24 cellular contexts compared by ENCODE assay signal in the genomic region with DNA sequence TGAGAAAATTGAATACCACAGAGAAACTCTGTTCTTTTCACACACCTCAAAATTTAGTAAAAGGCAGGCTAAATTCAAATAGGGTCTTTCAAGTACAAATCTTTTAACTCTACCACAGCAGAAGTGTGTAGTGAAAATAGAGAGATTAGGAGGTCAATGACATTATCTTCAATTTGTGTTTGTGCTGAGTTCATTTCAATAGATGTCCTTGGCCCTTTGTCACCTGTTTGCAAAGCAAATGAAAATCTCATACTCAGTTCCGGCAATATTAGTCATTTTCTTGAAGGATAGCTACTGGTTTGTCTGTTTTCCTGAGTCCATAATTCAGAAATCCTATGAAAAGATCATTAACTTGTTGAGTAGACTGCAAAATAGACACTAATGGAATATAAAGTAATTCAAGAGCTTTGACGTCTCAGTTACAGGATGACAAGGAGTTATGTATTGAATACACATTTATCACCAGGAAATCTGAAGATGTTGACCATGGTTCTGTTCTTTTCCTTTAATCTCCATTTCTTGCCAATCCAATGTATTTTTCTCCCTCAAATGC.
DNase-seq lines count a peak whose midpoint lies in the region; ATAC-seq, FAIRE-seq and TF ChIP-seq lines count a peak whose summit lies in the region.
"Had no signal": no experiment of that assay in that cellular context is flagged by ENCODE, and none has a peak within 500 bp of the region (broad histone marks: within the 10 kb centered on the region; RNA-seq: fewer than 3 reads in every experiment).

No MANE protein-coding gene starts in this region.

- ATAC-seq in A549 (no peak), left lobe of liver (peak; percentile 43), right lobe of liver (peak in 3 of 4 donors; percentile 53 to 82 (median 65))

- H4K20me1 ChIP-seq in osteoblast (ENCODE audit: insufficient read depth, low read length), result no peaks in the 10 kb centered on the region
- H4K20me1 ChIP-seq: BLaER1 treated with 17β-estradiol and CSF1 and Interleukin-3, amounts not matched to agents 10 nM and 100 nM had no signal

- in situ Hi-C loops in GM13976 (cut with MboI; ENCODE audit: low sequenced_read_pairs, unreplicated experiment), result no loop called here

- H2AFZ ChIP-seq in osteoblast (ENCODE audit: low read length), result no peak overlapping the region

- H3K4me2 ChIP-seq in A549 (no peak overlapping the region), osteoblast (ENCODE audit: insufficient read depth, low read length) (no peak overlapping the region)
- H3K4me2 ChIP-seq: BLaER1 treated with 17β-estradiol and CSF1 and Interleukin-3, amounts not matched to agents 10 nM and 100 nM had no signal

- CTCF ChIA-PET in A549 (lab: Yijun Ruan, JAX), result interaction anchor here (1.1 kb wide), 1 partner anchor 559 kb away, joined by 3 read pairs; no protein-coding TSS in a partner anchor

- H3K27me3 Mint-ChIP-seq in CD14-positive monocyte (ENCODE audit: low read depth in 3 of 3), result peaks cover 0 to 1% (median 0%) of the 10 kb centered on the region in 3 donors
- H3K27me3 Mint-ChIP-seq: CD4-positive, alpha-beta memory T cell had no signal

- H3K9me3 Mint-ChIP-seq in CD14-positive monocyte, result peaks cover 0 to 4% (median 2%) of the 10 kb centered on the region in 7 donors

- FAIRE-seq in A549 (lab: Jason Lieb, UNC), result peak; percentile 7
- FAIRE-seq: A204.1, GM18507, H54 had no signal

- H3K4me1 Mint-ChIP-seq in CD14-positive monocyte, result peaks cover 7% of the 10 kb centered on the region

- DNase-seq in A549 (ENCODE audit: low read depth in 1 of 2, low spot score in 1 of 2) (no peak), left lobe of liver (ENCODE audit: low spot score) (no peak), right lobe of liver (no peak), osteoblast (ENCODE audit: insufficient read length, low spot score, missing footprints) (peak; percentile 9), GM13976 (ENCODE audit: low spot score) (no peak), erythroblast (lab: John Stamatoyannopoulos, UW) (no peak), CD14-positive monocyte (ENCODE audit: low spot score) (no peak)
- DNase-seq: ACHN; AML-193; BE2C; Calu3; CD4-positive, alpha-beta memory T cell; COR-L47; DMS53; DMS79 treated with DMSO at 0.1 percent for 48 hours; GF-D8; GOT3; HFFc6 had no signal

- no peak for TF ChIP-seq CTCF in A549 (IDR thresholded peaks at IDR 0.05)
- TF ChIP-seq CTCF in right lobe of liver (IDR thresholded peaks at IDR 0.05), result no peak
- TF ChIP-seq CTCF in osteoblast (IDR thresholded peaks at IDR 0.05; ENCODE audit: extremely low read depth, low read depth, low read length), result no peak
- TF ChIP-seq CTCF in GM13976 (IDR thresholded peaks at IDR 0.05; ENCODE audit: borderline replicate concordance, control extremely low read depth, extremely low read depth, insufficient read depth, missing control alignments), result no peak
- TF ChIP-seq CTCF in CD14-positive monocyte (IDR thresholded peaks at IDR 0.05), result no peak

- intact Hi-C loops in right lobe of liver (cut with DNase I) (no loop called here), CD14-positive monocyte (cut with micrococcal nuclease) (no loop called here)

- no peaks in the 10 kb centered on the region for H3K79me2 ChIP-seq in osteoblast (ENCODE audit: insufficient read depth, low read length)

- peaks cover under 1% of the 10 kb centered on the region; the same call in 1 of the 3 replicates for H3K4me1 ChIP-seq in A549
- H3K4me1 ChIP-seq in right lobe of liver, result peaks cover 0 to 5% (median 2%) of the 10 kb centered on the region in 4 donors
- no peaks in the 10 kb centered on the region for H3K4me1 ChIP-seq in osteoblast (ENCODE audit: insufficient read depth, low read length)
- H3K4me1 ChIP-seq: BE2C, HAP-1 had no signal

- H3K36me3 ChIP-seq in right lobe of liver (no peaks in the 10 kb centered on the region), osteoblast (ENCODE audit: insufficient read depth, low read length) (no peaks in the 10 kb centered on the region)
- H3K36me3 ChIP-seq: BE2C; BLaER1 treated with 17β-estradiol and CSF1 and Interleukin-3, amounts not matched to agents 10 nM and 100 nM; HAP-1 had no signal

- POLR2A ChIA-PET in A549 (lab: Yijun Ruan, JAX), result no interaction called here

- no peak overlapping the region for H3K4me3 ChIP-seq in A549
- H3K4me3 ChIP-seq in right lobe of liver, result no peak overlapping the region
- H3K4me3 ChIP-seq in osteoblast (ENCODE audit: insufficient read depth, low read length), result no peak overlapping the region
- H3K4me3 ChIP-seq: BLaER1 treated with 17β-estradiol and CSF1 and Interleukin-3, amounts not matched to agents 10 nM and 100 nM; HAP-1 had no signal

- TF ChIP-seq RAD21 in A549 (conservative IDR thresholded peaks at IDR 0.05 in 1 of 2, IDR thresholded peaks at IDR 0.05 in 1 of 2), result no peak

- H3K27me3 ChIP-seq in right lobe of liver, result no peaks in the 10 kb centered on the region
- H3K27me3 ChIP-seq in osteoblast (ENCODE audit: insufficient read depth, low read length), result no peaks in the 10 kb centered on the region
- H3K27me3 ChIP-seq: BE2C; BLaER1 treated with 17β-estradiol and CSF1 and Interleukin-3, amounts not matched to agents 10 nM and 100 nM had no signal

- H3K4me3 Mint-ChIP-seq in CD14-positive monocyte, result no peak overlapping the region
- H3K4me3 Mint-ChIP-seq: CD4-positive, alpha-beta memory T cell; HFFc6 had no signal

- H3K36me3 Mint-ChIP-seq in CD14-positive monocyte, result no peaks in the 10 kb centered on the region
- H3K36me3 Mint-ChIP-seq: CD4-positive, alpha-beta memory T cell had no signal

- H3K9me3 ChIP-seq in A549 (no peaks in the 10 kb centered on the region), right lobe of liver (no peaks in the 10 kb centered on the region), osteoblast (ENCODE audit: low read depth, low read length) (no peaks in the 10 kb centered on the region)
- H3K9me3 ChIP-seq: BE2C, HAP-1 had no signal

- H3K27ac ChIP-seq in A549 (no peak overlapping the region), right lobe of liver (no peak overlapping the region), osteoblast (ENCODE audit: low read depth, low read length) (no peak overlapping the region)
- H3K27ac ChIP-seq: 22Rv1; BLaER1 treated with 17β-estradiol and CSF1 and Interleukin-3, amounts not matched to agents 10 nM and 100 nM had no signal

- no peak overlapping the region for H3K27ac Mint-ChIP-seq in CD14-positive monocyte
- H3K27ac Mint-ChIP-seq: CD4-positive, alpha-beta memory T cell; HFFc6 had no signal

- WGBS in A549 (ENCODE audit: missing lambda C conversion rate), result 42% methylated on average over 2 of the region's 2 CpGs
- 34% methylated on average over 2 of the region's 2 CpGs for WGBS in right lobe of liver (ENCODE audit: insufficient coverage, low coverage, low lambda C conversion rate, missing lambda C conversion rate)

- no peak for TF ChIP-seq POLR2A in A549 (IDR thresholded peaks at IDR 0.05; ENCODE audit: low read length)
- no peak for TF ChIP-seq POLR2A in right lobe of liver (IDR thresholded peaks at IDR 0.05)
- TF ChIP-seq POLR2A in erythroblast (IDR thresholded peaks at IDR 0.05; ENCODE audit: low read length), result no peak

- TF ChIP-seq EP300 in A549 (IDR thresholded peaks at IDR 0.05), result no peak

TF ChIP-seq in A549, 52 proteins besides CTCF, POLR2A, EP300 and RAD21:
- TF ChIP-seq MYC (IDR thresholded peaks at IDR 0.05; ENCODE audit: borderline replicate concordance, low read length) (no peak), JUNB (IDR thresholded peaks at IDR 0.05) (no peak), POLR2AphosphoS2 (conservative IDR thresholded peaks at IDR 0.05; ENCODE audit: low read length) (no peak), EHMT2 (IDR thresholded peaks at IDR 0.05; ENCODE audit: low read depth) (no peak), KDM1A (IDR thresholded peaks at IDR 0.05; ENCODE audit: low read depth) (no peak), HEYL (CRISPR knock-in tag; IDR thresholded peaks at IDR 0.05) (no peak), SMC3 (IDR thresholded peaks at IDR 0.05) (no peak), HOXB5 (CRISPR knock-in tag; IDR thresholded peaks at IDR 0.05) (no peak), ZFP36 (IDR thresholded peaks at IDR 0.05; ENCODE audit: borderline replicate concordance, partially characterized antibody) (no peak), FOSB (CRISPR knock-in tag; IDR thresholded peaks at IDR 0.05) (no peak), TFCP2L1 (CRISPR knock-in tag; IDR thresholded peaks at IDR 0.05) (no peak), PBX3 (IDR thresholded peaks at IDR 0.05) (no peak), CHD4 (IDR thresholded peaks at IDR 0.05; ENCODE audit: borderline replicate concordance) (no peak), MAX (IDR thresholded peaks at IDR 0.05) (no peak), PHF8 (IDR thresholded peaks at IDR 0.05; ENCODE audit: borderline replicate concordance, low read depth) (no peak), FOSL2 (IDR thresholded peaks at IDR 0.05) (no peak), FOSL2 (CRISPR knock-in tag; IDR thresholded peaks at IDR 0.05) (no peak)
- TF ChIP-seq, protein P1, sequence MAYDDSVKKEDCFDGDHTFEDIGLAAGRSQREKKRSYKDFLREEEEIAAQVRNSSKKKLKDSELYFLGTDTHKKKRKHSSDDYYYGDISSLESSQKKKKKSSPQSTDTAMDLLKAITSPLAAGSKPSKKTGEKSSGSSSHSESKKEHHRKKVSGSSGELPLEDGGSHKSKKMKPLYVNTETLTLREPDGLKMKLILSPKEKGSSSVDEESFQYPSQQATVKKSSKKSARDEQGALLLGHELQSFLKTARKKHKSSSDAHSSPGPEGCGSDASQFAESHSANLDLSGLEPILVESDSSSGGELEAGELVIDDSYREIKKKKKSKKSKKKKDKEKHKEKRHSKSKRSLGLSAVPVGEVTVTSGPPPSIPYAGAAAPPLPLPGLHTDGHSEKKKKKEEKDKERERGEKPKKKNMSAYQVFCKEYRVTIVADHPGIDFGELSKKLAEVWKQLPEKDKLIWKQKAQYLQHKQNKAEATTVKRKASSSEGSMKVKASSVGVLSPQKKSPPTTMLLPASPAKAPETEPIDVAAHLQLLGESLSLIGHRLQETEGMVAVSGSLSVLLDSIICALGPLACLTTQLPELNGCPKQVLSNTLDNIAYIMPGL (CRISPR knock-in tag; IDR thresholded peaks at IDR 0.05; ENCODE audit: borderline replicate concordance), result no peak

Comparison
In these comparisons a context has a peak if more than half of its experiments do, and no peak if none do; other contexts are left out.
1. ATAC-seq: peak in left lobe of liver (single experiment) and right lobe of liver (3 of 4); none in A549 (0 of 2).